In the genomic region with DNA sequence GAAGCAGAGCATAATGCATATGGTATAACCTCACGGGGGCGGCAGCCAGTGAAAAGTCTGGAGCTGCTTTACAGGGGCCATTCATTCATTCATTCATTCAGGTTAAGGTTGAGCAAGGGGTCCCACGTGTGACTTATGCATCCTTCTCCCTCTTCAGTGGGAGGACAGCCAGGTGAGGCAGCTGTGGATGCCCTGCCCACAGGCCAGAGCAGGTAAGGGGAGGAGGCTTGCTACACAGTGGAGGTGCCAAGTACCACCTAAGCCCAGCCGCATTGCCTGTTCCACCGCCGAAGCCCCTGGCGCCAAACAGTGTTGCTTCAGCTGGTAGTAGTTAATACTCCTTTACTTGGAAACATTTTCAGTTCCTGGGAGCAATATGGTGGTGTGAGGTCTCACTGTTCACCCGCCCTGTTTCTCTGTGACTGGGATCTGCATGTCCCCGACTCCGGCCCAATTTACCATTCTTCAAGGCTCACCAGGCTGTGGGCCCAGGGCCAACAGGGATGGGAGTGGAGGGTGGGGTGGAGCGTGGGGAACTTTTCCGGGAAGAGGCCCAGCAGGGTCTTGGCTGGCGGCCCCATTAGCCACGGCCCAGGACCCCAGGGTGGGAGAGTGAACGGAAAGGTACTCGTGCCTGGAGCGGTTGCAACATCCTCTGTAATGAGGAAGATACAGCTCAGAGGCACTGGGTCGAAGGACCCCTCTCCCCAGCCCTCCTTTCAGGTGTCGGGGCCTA, we compare ENCODE assay signal across 10 cellular contexts. TPM values are rescaled to one million over a fixed set of nuclear protein-coding genes. Genes with fewer than 3 reads are reported as not detected.
DNase-seq lines count a peak whose midpoint lies in the region; ATAC-seq and TF ChIP-seq lines count a peak whose summit lies in the region.
"Had no signal": no experiment of that assay in that cellular context is flagged by ENCODE, and none has a peak within 500 bp of the region (broad histone marks: within the 10 kb centered on the region; RNA-seq: fewer than 3 reads in every experiment).

No MANE protein-coding gene starts in this region.

- intact Hi-C loops in vagina (cut with DNase I) = no loop called here

- H3K4me1 ChIP-seq in vagina = peaks cover 44% of the 10 kb centered on the region
- H3K4me1 ChIP-seq: BLaER1 treated with 17β-estradiol and CSF1 and Interleukin-3, amounts not matched to agents 10 nM and 100 nM had no signal

- peaks cover 2% of the 10 kb centered on the region for H3K4me1 Mint-ChIP-seq in activated naive CD4-positive, alpha-beta T cell treated with anti-CD3 and anti-CD28 coated beads, Interleukin-2, amount 10 ng/mL, durations not matched to agents 7 days and 5 days
- no peaks in the 10 kb centered on the region for H3K4me1 Mint-ChIP-seq in natural killer cell treated with Interleukin-12 subunit alpha and Interleukin-12 subunit beta and Interleukin-15 and Interleukin-18, amount 100 ng/mL, for 72 hours (ENCODE audit: low read depth in 2 of 2)

- TF ChIP-seq POLR2A in vagina (IDR thresholded peaks at IDR 0.05) = no peak

- DNase-seq in activated naive CD4-positive, alpha-beta T cell treated with anti-CD3 and anti-CD28 coated beads, Interleukin-2, amount 10 ng/mL, durations not matched to agents 7 days and 5 days = no peak
- no peak for DNase-seq in activated naive CD4-positive, alpha-beta T cell treated with anti-CD3 and anti-CD28 coated beads, Interleukin-2, amount 50 U/mL, for 16 hours
- peak; percentile 67 for DNase-seq in fibroblast of the aortic adventitia (ENCODE audit: low read depth)
- no peak for DNase-seq in natural killer cell treated with Interleukin-12 subunit alpha and Interleukin-12 subunit beta and Interleukin-15 and Interleukin-18, amount 100 ng/mL, for 72 hours (ENCODE audit: low spot score)
- DNase-seq in vagina (ENCODE audit: extremely low spot score in 2 of 2) = peak in 1 of 2 donors; percentile 89
- DNase-seq in GM10248 (ENCODE audit: extremely low spot score) = no peak
- no peak for DNase-seq in ecto neural progenitor cell (ENCODE audit: low spot score)
- DNase-seq: PC-3 had no signal

- peak overlapping the region; percentile 40 for H3K4me3 Mint-ChIP-seq in activated naive CD4-positive, alpha-beta T cell treated with anti-CD3 and anti-CD28 coated beads, Interleukin-2, amount 10 ng/mL, durations not matched to agents 7 days and 5 days
- H3K4me3 Mint-ChIP-seq in natural killer cell treated with Interleukin-12 subunit alpha and Interleukin-12 subunit beta and Interleukin-15 and Interleukin-18, amount 100 ng/mL, for 72 hours = peak overlapping the region; percentile 10

- H3K9me3 ChIP-seq in vagina = no peaks in the 10 kb centered on the region

- no peak for TF ChIP-seq CTCF in fibroblast of the aortic adventitia (IDR thresholded peaks at IDR 0.05; ENCODE audit: insufficient read depth, low read length)
- no peak for TF ChIP-seq CTCF in vagina (IDR thresholded peaks at IDR 0.05)
- no peak for TF ChIP-seq CTCF in GM10248 (IDR thresholded peaks at IDR 0.05; ENCODE audit: control extremely low read depth, extremely low read depth, low read depth, missing control alignments)

- H3K27ac ChIP-seq in vagina = peak overlapping the region; percentile 89
- H3K27ac ChIP-seq: BLaER1 treated with 17β-estradiol and CSF1 and Interleukin-3, amounts not matched to agents 10 nM and 100 nM had no signal

- ATAC-seq in natural killer cell treated with Interleukin-12 subunit alpha and Interleukin-12 subunit beta and Interleukin-15 and Interleukin-18, amount 100 ng/mL, for 72 hours = no peak
- no peak for ATAC-seq in HG02571 (IDR thresholded peaks at IDR 0.05; ENCODE audit: unreplicated experiment)
- ATAC-seq: PC-3 had no signal

- H3K4me3 ChIP-seq in fibroblast of the aortic adventitia (ENCODE audit: low read depth, low read length) (peak overlapping the region; percentile 81), vagina (peak overlapping the region; percentile 56 to 86)
- H3K4me3 ChIP-seq: BLaER1 treated with 17β-estradiol and CSF1 and Interleukin-3, amounts not matched to agents 10 nM and 100 nM had no signal

- CTCF ChIA-PET in activated naive CD4-positive, alpha-beta T cell treated with anti-CD3 and anti-CD28 coated beads, Interleukin-2, amount 10 ng/mL, durations not matched to agents 7 days and 5 days (lab: Charles Lee) = no interaction called here
- CTCF ChIA-PET in GM10248 (lab: Yijun Ruan, JAX) = no interaction called here

- POLR2A ChIA-PET in GM10248 (lab: Yijun Ruan, JAX) = no interaction called here

- H3K36me3 ChIP-seq in vagina = no peaks in the 10 kb centered on the region
- H3K36me3 ChIP-seq: BLaER1 treated with 17β-estradiol and CSF1 and Interleukin-3, amounts not matched to agents 10 nM and 100 nM had no signal

- no peaks in the 10 kb centered on the region for H3K9me3 Mint-ChIP-seq in activated naive CD4-positive, alpha-beta T cell treated with anti-CD3 and anti-CD28 coated beads, Interleukin-2, amount 10 ng/mL, durations not matched to agents 7 days and 5 days
- no peaks in the 10 kb centered on the region for H3K9me3 Mint-ChIP-seq in natural killer cell treated with Interleukin-12 subunit alpha and Interleukin-12 subunit beta and Interleukin-15 and Interleukin-18, amount 100 ng/mL, for 72 hours

- no peaks in the 10 kb centered on the region for H3K27me3 ChIP-seq in vagina

- H3K27me3 Mint-ChIP-seq in activated naive CD4-positive, alpha-beta T cell treated with anti-CD3 and anti-CD28 coated beads, Interleukin-2, amount 10 ng/mL, durations not matched to agents 7 days and 5 days = peaks cover 68% of the 10 kb centered on the region
- H3K27me3 Mint-ChIP-seq in natural killer cell treated with Interleukin-12 subunit alpha and Interleukin-12 subunit beta and Interleukin-15 and Interleukin-18, amount 100 ng/mL, for 72 hours = peaks cover 0 to 11% of the 10 kb centered on the region in 2 donors

- no peaks in the 10 kb centered on the region for H3K36me3 Mint-ChIP-seq in activated naive CD4-positive, alpha-beta T cell treated with anti-CD3 and anti-CD28 coated beads, Interleukin-2, amount 10 ng/mL, durations not matched to agents 7 days and 5 days
- H3K36me3 Mint-ChIP-seq in natural killer cell treated with Interleukin-12 subunit alpha and Interleukin-12 subunit beta and Interleukin-15 and Interleukin-18, amount 100 ng/mL, for 72 hours = no peaks in the 10 kb centered on the region

- H3K27ac Mint-ChIP-seq in activated naive CD4-positive, alpha-beta T cell treated with anti-CD3 and anti-CD28 coated beads, Interleukin-2, amount 10 ng/mL, durations not matched to agents 7 days and 5 days = no peak overlapping the region
- H3K27ac Mint-ChIP-seq in natural killer cell treated with Interleukin-12 subunit alpha and Interleukin-12 subunit beta and Interleukin-15 and Interleukin-18, amount 100 ng/mL, for 72 hours = no peak overlapping the region

RNA-seq across cellular contexts. Expression of a gene that starts 0.7 kb away (rescaled TPM):
- total RNA-seq in fibroblast of the aortic adventitia (ENCODE audit: low replicate concordance) = 47.5 and 176 TPM in 2 replicates
- not detected for total RNA-seq in natural killer cell treated with Interleukin-12 subunit alpha and Interleukin-12 subunit beta and Interleukin-15 and Interleukin-18, amount 100 ng/mL, for 72 hours
- total RNA-seq in vagina = 207 TPM
- total RNA-seq: PC-3 had no signal

Comparison
In these comparisons a context has a peak if more than half of its experiments do, and no peak if none do; other contexts are left out.
1. RNA of a gene that starts 0.7 kb away (total RNA-seq): 207 TPM in vagina (single experiment) and 47.5 to 176 TPM in fibroblast of the aortic adventitia; not detected in natural killer cell treated with Interleukin-12 subunit alpha and Interleukin-12 subunit beta and Interleukin-15 and Interleukin-18, amount 100 ng/mL, for 72 hours; every median in the first group is over 10 times any median in the second.